Comparison of ENCODE assay signal across 9 cellular contexts in genomic region chr9:96218821-96219614, GRCh38.
DNase-seq lines count a peak whose midpoint lies in the region; ATAC-seq and TF ChIP-seq lines count a peak whose summit lies in the region.
"Had no signal": no experiment of that assay in that cellular context is flagged by ENCODE, and none has a peak within 500 bp of the region (broad histone marks: within the 10 kb centered on the region; RNA-seq: fewer than 3 reads in every experiment).

No MANE protein-coding gene starts in this region.

- no peak overlapping the region for H3K9ac ChIP-seq in trophoblast cell (ENCODE audit: low read length)

- DNase-seq in CD8-positive, alpha-beta T cell: peak in 2 of 7 experiments; percentile 18 to 54
- DNase-seq in NCI-H1092 (lab: John Stamatoyannopoulos, UW): peak; percentile 20
- no peak for DNase-seq in epithelial cell of proximal tubule (ENCODE audit: low read depth)
- DNase-seq in trophoblast cell: peak; percentile 18 to 53
- no peak for DNase-seq in NCI-H226
- no peak for DNase-seq in progenitor cell of endocrine pancreas (ENCODE audit: low spot score, unreplicated experiment)
- DNase-seq in type B pancreatic cell (ENCODE audit: extremely low spot score, unreplicated experiment): no peak

- H3K4me3 ChIP-seq in CD8-positive, alpha-beta T cell (ENCODE audit: low read depth, low read length): no peak overlapping the region
- H3K4me3 ChIP-seq in epithelial cell of proximal tubule (ENCODE audit: low read depth, low read length): peak overlapping the region; percentile 42
- H3K4me3 ChIP-seq in trophoblast cell (ENCODE audit: low read depth, low read length): no peak overlapping the region

- H4K12ac ChIP-seq in trophoblast cell (ENCODE audit: low read depth, low read length): no peak overlapping the region

- H3K4me2 ChIP-seq in trophoblast cell (ENCODE audit: low read length): no peak overlapping the region

- H4K91ac ChIP-seq in trophoblast cell (ENCODE audit: low read depth, low read length): peak overlapping the region; percentile 20

- no peak for TF ChIP-seq CTCF in CD8-positive, alpha-beta T cell (IDR thresholded peaks at IDR 0.05)
- no peak for TF ChIP-seq CTCF in epithelial cell of proximal tubule (conservative IDR thresholded peaks at IDR 0.05; ENCODE audit: low read depth, low read length)
- TF ChIP-seq CTCF in progenitor cell of endocrine pancreas (IDR thresholded peaks at IDR 0.05; ENCODE audit: unreplicated experiment): no peak
- no peak for TF ChIP-seq CTCF in type B pancreatic cell (conservative IDR thresholded peaks at IDR 0.05)

- peaks cover 2% of the 10 kb centered on the region for H3K36me3 Mint-ChIP-seq in CD8-positive, alpha-beta T cell
- H3K36me3 Mint-ChIP-seq in progenitor cell of endocrine pancreas (ENCODE audit: insufficient read depth) (peaks cover 3% of the 10 kb centered on the region), type B pancreatic cell (peaks cover 3% of the 10 kb centered on the region)

- no peaks in the 10 kb centered on the region for H3K9me3 ChIP-seq in CD8-positive, alpha-beta T cell (ENCODE audit: low read length)
- no peaks in the 10 kb centered on the region for H3K9me3 ChIP-seq in trophoblast cell (ENCODE audit: insufficient read depth, low read depth, low read length)

- H2BK120ac ChIP-seq in trophoblast cell (ENCODE audit: insufficient read depth, low read length, poor library complexity): peak overlapping the region; percentile 37

- no peak overlapping the region for H3K4ac ChIP-seq in trophoblast cell (ENCODE audit: low read depth, low read length)

- H2AK5ac ChIP-seq in trophoblast cell (ENCODE audit: low read length): peak overlapping the region; percentile 75

- CTCF ChIA-PET in CD8-positive, alpha-beta T cell (lab: Charles Lee): interaction anchor here (0.6 to 2.6 kb wide), 13 partner anchors 9 to 1538 kb away, joined by 3 to 16 read pairs (median 3); no protein-coding TSS in a partner anchor

- H3K4me3 Mint-ChIP-seq in CD8-positive, alpha-beta T cell: peak overlapping the region; percentile 80
- H3K4me3 Mint-ChIP-seq in progenitor cell of endocrine pancreas (ENCODE audit: low read depth) (no peak overlapping the region), type B pancreatic cell (no peak overlapping the region)
- H3K4me3 Mint-ChIP-seq: activated B cell treated with CpG ODN at 0.5 μM for 24 hours had no signal

- no peak overlapping the region for H3K14ac ChIP-seq in trophoblast cell (ENCODE audit: low read length)

- H2BK5ac ChIP-seq in trophoblast cell (ENCODE audit: low read depth, low read length, poor library complexity): no peak overlapping the region

- H3K4me1 ChIP-seq in CD8-positive, alpha-beta T cell (ENCODE audit: insufficient read depth, low read length): peaks cover 8% of the 10 kb centered on the region
- H3K4me1 ChIP-seq in trophoblast cell (ENCODE audit: control insufficient read depth in 1 of 2, insufficient read depth in 2 of 2, low read length in 2 of 2): peaks cover 29 to 36% of the 10 kb centered on the region in 2 experiments

- peaks cover 18% of the 10 kb centered on the region for H3K79me1 ChIP-seq in trophoblast cell (ENCODE audit: low read length)

- H3K27me3 Mint-ChIP-seq in CD8-positive, alpha-beta T cell (ENCODE audit: low read depth): peaks cover 41% of the 10 kb centered on the region
- H3K27me3 Mint-ChIP-seq in progenitor cell of endocrine pancreas: peaks cover 30% of the 10 kb centered on the region
- H3K27me3 Mint-ChIP-seq in type B pancreatic cell: peaks cover 15% of the 10 kb centered on the region

- no peak overlapping the region for H3K27ac ChIP-seq in CD8-positive, alpha-beta T cell (ENCODE audit: low read depth, low read length)
- H3K27ac ChIP-seq in trophoblast cell (ENCODE audit: low read depth, low read length): no peak overlapping the region

- H3K18ac ChIP-seq in trophoblast cell (ENCODE audit: low read length): no peak overlapping the region

- H3K27ac Mint-ChIP-seq in CD8-positive, alpha-beta T cell: no peak overlapping the region
- no peak overlapping the region for H3K27ac Mint-ChIP-seq in progenitor cell of endocrine pancreas
- H3K27ac Mint-ChIP-seq in type B pancreatic cell: no peak overlapping the region
- H3K27ac Mint-ChIP-seq: activated B cell treated with CpG ODN at 0.5 μM for 24 hours had no signal

- H4K8ac ChIP-seq in trophoblast cell (ENCODE audit: low read depth, low read length): no peak overlapping the region

- H3K27me3 ChIP-seq in CD8-positive, alpha-beta T cell (ENCODE audit: insufficient read depth, low read length): no peaks in the 10 kb centered on the region
- no peaks in the 10 kb centered on the region for H3K27me3 ChIP-seq in trophoblast cell (ENCODE audit: insufficient read depth, low read length)

- intact Hi-C loops in CD8-positive, alpha-beta T cell (cut with DNase I, micrococcal nuclease): loop anchor here (1.0 to 5.0 kb wide), 8 partner anchors 158 to 1538 kb away; no protein-coding TSS in a partner anchor

- WGBS in trophoblast cell (ENCODE audit: extremely low coverage, insufficient coverage, insufficient read length): no CpG with 5 or more reads among the region's 71 CpGs

- peaks cover 12% of the 10 kb centered on the region for H3K4me1 Mint-ChIP-seq in CD8-positive, alpha-beta T cell (ENCODE audit: low read depth)
- peaks cover 9% of the 10 kb centered on the region for H3K4me1 Mint-ChIP-seq in progenitor cell of endocrine pancreas (ENCODE audit: low read depth)
- peaks cover 35% of the 10 kb centered on the region for H3K4me1 Mint-ChIP-seq in type B pancreatic cell (ENCODE audit: unreplicated experiment)

- POLR2A ChIA-PET in CD8-positive, alpha-beta T cell (lab: Charles Lee): interaction anchor here (0.6 kb wide), 1 partner anchor 1013 kb away, joined by 4 read pairs; no protein-coding TSS in a partner anchor

- H3K9me3 Mint-ChIP-seq in CD8-positive, alpha-beta T cell: peaks cover 4% of the 10 kb centered on the region
- H3K9me3 Mint-ChIP-seq in progenitor cell of endocrine pancreas (ENCODE audit: low read depth): peaks cover 5% of the 10 kb centered on the region
- H3K9me3 Mint-ChIP-seq in type B pancreatic cell: peaks cover 7% of the 10 kb centered on the region

- H2AFZ ChIP-seq in trophoblast cell (ENCODE audit: insufficient read depth, low read length, poor library complexity): no peak overlapping the region

- H2BK12ac ChIP-seq in trophoblast cell (ENCODE audit: low read length): peak overlapping the region; percentile 7

- no peak overlapping the region for H3K23ac ChIP-seq in trophoblast cell (ENCODE audit: low read length)

- ATAC-seq in CD8-positive, alpha-beta T cell: no peak
- no peak for ATAC-seq in GM18858 (IDR thresholded peaks at IDR 0.05; ENCODE audit: unreplicated experiment)

- H3K36me3 ChIP-seq in CD8-positive, alpha-beta T cell (ENCODE audit: insufficient read depth, low read length): no peaks in the 10 kb centered on the region
- no peaks in the 10 kb centered on the region for H3K36me3 ChIP-seq in trophoblast cell (ENCODE audit: control insufficient read depth in 1 of 2, insufficient read depth in 2 of 2, low read length in 2 of 2)

- H3K79me2 ChIP-seq in trophoblast cell (ENCODE audit: control insufficient read depth, insufficient read depth, low read length, poor library complexity): no peaks in the 10 kb centered on the region

Comparison
In these comparisons a context has a peak if more than half of its experiments do, and no peak if none do; other contexts are left out.
1. DNase-seq: peak in NCI-H1092 (single experiment) and trophoblast cell (2 of 2); none in epithelial cell of proximal tubule (single experiment), NCI-H226 (single experiment), progenitor cell of endocrine pancreas (single experiment) and type B pancreatic cell (single experiment).